8 cellular contexts compared by ENCODE assay signal in the genomic region with DNA sequence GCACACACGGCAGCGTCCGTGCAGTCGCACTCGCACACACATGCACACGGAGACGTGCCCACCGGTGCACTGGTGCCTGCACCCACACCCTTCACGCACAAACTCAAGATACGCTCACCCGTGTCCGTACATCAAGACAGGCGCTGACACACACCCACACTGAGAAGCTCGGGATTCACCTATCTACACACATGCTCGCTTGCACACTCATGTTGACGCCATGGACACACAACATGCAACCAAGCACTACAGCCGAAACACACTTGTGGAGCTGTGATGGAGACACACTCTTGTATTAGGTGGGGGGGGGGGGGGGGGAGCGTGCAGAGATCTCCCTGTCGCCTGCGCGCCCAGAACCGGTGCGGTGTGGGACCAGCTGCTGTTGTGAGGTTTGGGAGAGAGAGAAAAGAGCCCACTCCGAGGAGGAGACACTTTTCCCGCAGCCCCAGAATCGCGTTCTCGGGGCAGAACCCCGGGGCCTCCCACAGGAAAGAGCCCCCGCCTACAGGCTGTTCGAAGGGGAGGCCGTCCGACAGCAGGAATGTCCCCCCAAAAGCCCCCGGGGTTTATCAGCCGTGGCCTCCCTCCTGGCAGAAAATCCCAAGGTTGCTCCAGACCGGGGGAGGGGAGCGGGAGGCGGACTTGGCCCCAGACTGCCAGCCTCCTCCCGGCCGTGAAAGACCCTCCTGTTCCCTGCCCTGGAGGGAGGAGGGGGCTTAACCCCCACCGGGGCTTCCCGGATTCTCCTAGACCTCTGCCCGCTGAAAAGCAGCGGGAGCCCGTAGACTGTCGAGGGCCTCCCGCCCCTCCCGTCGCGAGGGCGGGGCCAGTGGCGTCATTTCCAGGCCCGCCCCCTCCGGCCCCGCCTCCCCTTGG. TPM values are rescaled to one million over a fixed set of nuclear protein-coding genes. Genes with fewer than 3 reads are reported as not detected.
DNase-seq lines count a peak whose midpoint lies in the region; ATAC-seq, FAIRE-seq and TF ChIP-seq lines count a peak whose summit lies in the region.

No MANE protein-coding gene starts in this region.

- H3K4me1 ChIP-seq in ES-I3 (ENCODE audit: insufficient read depth, low read length): peaks cover 21% of the 10 kb centered on the region
- H3K4me1 ChIP-seq in HEK293 (ENCODE audit: control insufficient read depth, insufficient read depth, low read length): peaks cover 5% of the 10 kb centered on the region; the same call in 1 of the 2 replicates
- H3K4me1 ChIP-seq in smooth muscle cell (ENCODE audit: low read depth): peaks cover 10% of the 10 kb centered on the region

- H3K9ac ChIP-seq in ES-I3 (ENCODE audit: low read depth, low read length) (peak overlapping the region; percentile 81), smooth muscle cell (ENCODE audit: low read depth) (peak overlapping the region; percentile 99)

- POLR2A ChIA-PET in HEK293 (lab: Yijun Ruan, JAX) (interaction anchor here (0.5 to 2.4 kb wide), 8 partner anchors 8 to 263 kb away, joined by 3 to 8 read pairs (median 3); partner anchors contain the start of gene CUEDC2), activated B cell treated with CpG ODN at 0.5 μM for 24 hours (lab: Charles Lee) (interaction anchor here (0.5 to 15.2 kb wide), 41 partner anchors 10 to 1076 kb away, joined by 3 to 305 read pairs (median 6); partner anchors contain the start of genes ACTR1A, ARL3, C10orf95 and CUEDC2)

- peaks cover 53% of the 10 kb centered on the region for H3K4me1 Mint-ChIP-seq in activated B cell treated with CpG ODN at 0.5 μM for 24 hours

- H3K27ac Mint-ChIP-seq in activated B cell treated with CpG ODN at 0.5 μM for 24 hours: peak overlapping the region; percentile 97

- H2AFZ ChIP-seq in smooth muscle cell (ENCODE audit: low read depth): no peak overlapping the region

- no peak overlapping the region; the same call in 1 of the 2 replicates for H3K27ac ChIP-seq in HEK293 (ENCODE audit: extremely low read depth, low read depth, low read length)
- H3K27ac ChIP-seq in smooth muscle cell (ENCODE audit: low read depth): peak overlapping the region; percentile 100

- H3K4me3 ChIP-seq in HEK293 (ENCODE audit: low read depth, low read length) (peak overlapping the region; percentile 58), bronchial epithelial cell (ENCODE audit: low read depth, low read length) (peak overlapping the region; percentile 52), smooth muscle cell (peak overlapping the region; percentile 69)

- peaks cover 48% of the 10 kb centered on the region for H3K36me3 Mint-ChIP-seq in activated B cell treated with CpG ODN at 0.5 μM for 24 hours (ENCODE audit: low read depth)

- TF ChIP-seq CTCF in HEK293 (tag by site-specific recombination; IDR thresholded peaks at IDR 0.05): no peak
- no peak for TF ChIP-seq CTCF in activated B cell treated with CpG ODN at 0.5 μM for 24 hours (IDR thresholded peaks at IDR 0.05)
- TF ChIP-seq CTCF in bronchial epithelial cell (IDR thresholded peaks at IDR 0.05; ENCODE audit: insufficient read depth, low read length, severe bottlenecking): no peak
- no peak for TF ChIP-seq CTCF in smooth muscle cell (IDR thresholded peaks at IDR 0.05; ENCODE audit: borderline replicate concordance, insufficient read depth, poor library complexity, severe bottlenecking)

- H3K9me3 ChIP-seq in ES-I3 (ENCODE audit: control insufficient read depth, insufficient read depth, low read length): no peaks in the 10 kb centered on the region
- H3K9me3 ChIP-seq in HEK293 (ENCODE audit: control insufficient read depth, insufficient read depth, low read depth, low read length): no peaks in the 10 kb centered on the region
- H3K9me3 ChIP-seq in smooth muscle cell (replicated peaks; ENCODE audit: low read depth): no peaks in the 10 kb centered on the region

- DNase-seq in NCI-H146 (lab: John Stamatoyannopoulos, UW) (peak; percentile 67), activated B cell treated with CpG ODN at 0.5 μM for 24 hours (peak; percentile 96), bronchial epithelial cell (ENCODE audit: low read depth) (peak; percentile 58), inferior parietal cortex (ENCODE audit: extremely low spot score) (peak; percentile 71), smooth muscle cell (lab: John Stamatoyannopoulos, UW; ENCODE audit: unreplicated experiment) (peak; percentile 85), HK-2 (ENCODE audit: unreplicated experiment) (no peak)

- no peak for FAIRE-seq in bronchial epithelial cell (lab: Jason Lieb, UNC)

- H3K27me3 Mint-ChIP-seq in activated B cell treated with CpG ODN at 0.5 μM for 24 hours: no peaks in the 10 kb centered on the region

- ATAC-seq in activated B cell treated with CpG ODN at 0.5 μM for 24 hours (ENCODE audit: low read depth): peak; percentile 27

- peak overlapping the region; percentile 94 for H3K4me3 Mint-ChIP-seq in activated B cell treated with CpG ODN at 0.5 μM for 24 hours

- no peaks in the 10 kb centered on the region for H3K9me3 Mint-ChIP-seq in activated B cell treated with CpG ODN at 0.5 μM for 24 hours

- peaks cover 6% of the 10 kb centered on the region for H3F3A ChIP-seq in smooth muscle cell (ENCODE audit: low read depth)

- intact Hi-C loops in activated B cell treated with CpG ODN at 0.5 μM for 24 hours (cut with micrococcal nuclease): loop anchor here (1.0 to 5.0 kb wide), 16 partner anchors 8 to 580 kb away; partner anchors contain the start of genes ACTR1A, CNNM2, CUEDC2 and GBF1

- peak overlapping the region; percentile 94 for H3K4me2 ChIP-seq in smooth muscle cell

- CTCF ChIA-PET in HEK293 (lab: Yijun Ruan, JAX) (interaction anchor here (0.6 to 4.5 kb wide), 12 partner anchors 10 to 202 kb away, joined by 3 to 57 read pairs (median 4); partner anchors contain the start of gene FBXL15), activated B cell treated with CpG ODN at 0.5 μM for 24 hours (lab: Charles Lee) (interaction anchor here (0.8 to 3.3 kb wide), 6 partner anchors 9 to 84 kb away, joined by 3 to 17 read pairs (median 6); partner anchors contain the start of gene FBXL15)

- no peaks in the 10 kb centered on the region for H3K36me3 ChIP-seq in ES-I3 (ENCODE audit: insufficient read depth, low read length)
- H3K36me3 ChIP-seq in HEK293 (ENCODE audit: control insufficient read depth in 2 of 2, insufficient read depth in 1 of 2, low read length in 2 of 2): peaks cover 0 to 11% of the 10 kb centered on the region in 2 experiments; a peak in 1 of 3 replicates
- peaks cover 13% of the 10 kb centered on the region for H3K36me3 ChIP-seq in bronchial epithelial cell (ENCODE audit: control insufficient read depth, insufficient read depth, low read length)
- no peaks in the 10 kb centered on the region for H3K36me3 ChIP-seq in smooth muscle cell (ENCODE audit: low read depth)

- peaks cover 10% of the 10 kb centered on the region for H4K20me1 ChIP-seq in smooth muscle cell (ENCODE audit: low read depth)

- WGBS in smooth muscle cell (ENCODE audit: low lambda C conversion rate): 2% methylated on average over 46 of the region's 55 CpGs

- peaks cover 14% of the 10 kb centered on the region for H3K79me2 ChIP-seq in smooth muscle cell (ENCODE audit: low read depth)

- H3K27me3 ChIP-seq in bronchial epithelial cell (ENCODE audit: control insufficient read depth, insufficient read depth, low read length) (no peaks in the 10 kb centered on the region), smooth muscle cell (ENCODE audit: low read depth) (no peaks in the 10 kb centered on the region)

TF ChIP-seq in HEK293, 187 proteins besides CTCF, POLR2A, EP300 and RAD21 (continues in another document):
- TF ChIP-seq ZNF600 (tag by site-specific recombination; IDR thresholded peaks at IDR 0.05) (peak; percentile 74; the same call in 1 of the 2 replicates), ZNF311 (tag by site-specific recombination; IDR thresholded peaks at IDR 0.05; ENCODE audit: borderline replicate concordance) (no peak), ZNF610 (tag by site-specific recombination; IDR thresholded peaks at IDR 0.05; ENCODE audit: borderline replicate concordance) (no peak), ZFHX2 (tag by site-specific recombination; conservative IDR thresholded peaks at IDR 0.05) (peak; percentile 35), KLF16 (tag by site-specific recombination; IDR thresholded peaks at IDR 0.05) (peak; percentile 72), KLF1 (tag by site-specific recombination; IDR thresholded peaks at IDR 0.05) (peak; percentile 86), YY1 (tag by site-specific recombination; IDR thresholded peaks at IDR 0.05) (no peak), KLF8 (tag by site-specific recombination; IDR thresholded peaks at IDR 0.05) (peak; percentile 98; the same call in 1 of the 2 replicates)
- TF ChIP-seq, protein P1, sequence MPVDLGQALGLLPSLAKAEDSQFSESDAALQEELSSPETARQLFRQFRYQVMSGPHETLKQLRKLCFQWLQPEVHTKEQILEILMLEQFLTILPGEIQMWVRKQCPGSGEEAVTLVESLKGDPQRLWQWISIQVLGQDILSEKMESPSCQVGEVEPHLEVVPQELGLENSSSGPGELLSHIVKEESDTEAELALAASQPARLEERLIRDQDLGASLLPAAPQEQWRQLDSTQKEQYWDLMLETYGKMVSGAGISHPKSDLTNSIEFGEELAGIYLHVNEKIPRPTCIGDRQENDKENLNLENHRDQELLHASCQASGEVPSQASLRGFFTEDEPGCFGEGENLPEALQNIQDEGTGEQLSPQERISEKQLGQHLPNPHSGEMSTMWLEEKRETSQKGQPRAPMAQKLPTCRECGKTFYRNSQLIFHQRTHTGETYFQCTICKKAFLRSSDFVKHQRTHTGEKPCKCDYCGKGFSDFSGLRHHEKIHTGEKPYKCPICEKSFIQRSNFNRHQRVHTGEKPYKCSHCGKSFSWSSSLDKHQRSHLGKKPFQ (tag by site-specific recombination; IDR thresholded peaks at IDR 0.05): 0 out of 2 replicates have a peak, but pooled peaks have one; percentile 8

RNA-seq across cellular contexts. Expression of gene NFKB2, which starts 0.5 kb away (rescaled TPM):
- total RNA-seq in activated B cell treated with CpG ODN at 0.5 μM for 24 hours (550 and 622 TPM in 2 replicates), bronchial epithelial cell (6.8 and 13.2 TPM in 2 replicates), smooth muscle cell (32.6 and 35.9 TPM in 2 replicates)
- polyA plus RNA-seq in smooth muscle cell: 38.1 and 44.3 TPM in 2 replicates

RNA-seq across cellular contexts. Expression of gene PSD, which starts 23.5 kb away (rescaled TPM):
- total RNA-seq in activated B cell treated with CpG ODN at 0.5 μM for 24 hours (1.4 and 1.5 TPM in 2 replicates), bronchial epithelial cell (under 0.01 and 0.51 TPM in 2 replicates), smooth muscle cell (4.1 and 29.1 TPM in 2 replicates)
- 31.6 and 33.5 TPM in 2 replicates for polyA plus RNA-seq in smooth muscle cell

RNA-seq across cellular contexts. Expression of gene FBXL15, which starts 25.6 kb away (rescaled TPM):
- 15.7 and 18.9 TPM in 2 replicates for total RNA-seq in activated B cell treated with CpG ODN at 0.5 μM for 24 hours
- total RNA-seq in bronchial epithelial cell: 9.7 and 12.5 TPM in 2 replicates
- total RNA-seq in smooth muscle cell: 8.2 and 14.1 TPM in 2 replicates
- 27.9 and 29.0 TPM in 2 replicates for polyA plus RNA-seq in smooth muscle cell

RNA-seq across cellular contexts. Expression of gene CUEDC2, which starts 37.3 kb away (rescaled TPM):
- total RNA-seq in activated B cell treated with CpG ODN at 0.5 μM for 24 hours (43.7 and 46.0 TPM in 2 replicates), bronchial epithelial cell (29.7 and 31.5 TPM in 2 replicates), smooth muscle cell (24.7 and 40.9 TPM in 2 replicates)
- polyA plus RNA-seq in smooth muscle cell: 111 and 112 TPM in 2 replicates

RNA-seq across cellular contexts. Expression of gene C10orf95, which starts 56.3 kb away (rescaled TPM):
- total RNA-seq in activated B cell treated with CpG ODN at 0.5 μM for 24 hours: 0.35 and 0.51 TPM in 2 replicates
- 2.9 and 6.3 TPM in 2 replicates for total RNA-seq in bronchial epithelial cell
- 0.09 TPM in 1 of 2 replicates, not detected in the other for total RNA-seq in smooth muscle cell
- 0.62 and 0.80 TPM in 2 replicates for polyA plus RNA-seq in smooth muscle cell

Comparison
In these comparisons a context has a peak if more than half of its experiments do, and no peak if none do; other contexts are left out.
1. RNA of gene NFKB2, which starts 0.5 kb away (total RNA-seq): 550 to 622 TPM in activated B cell treated with CpG ODN at 0.5 μM for 24 hours; 32.6 to 35.9 TPM in smooth muscle cell and 6.8 to 13.2 TPM in bronchial epithelial cell; every median in the first group is over 10 times any median in the second.
2. Peak in every context shown above with its lines, with median percentiles within 50 percentile points of each other: H3K4me3 ChIP-seq.